9 cellular contexts compared by ENCODE assay signal in the genomic region with DNA sequence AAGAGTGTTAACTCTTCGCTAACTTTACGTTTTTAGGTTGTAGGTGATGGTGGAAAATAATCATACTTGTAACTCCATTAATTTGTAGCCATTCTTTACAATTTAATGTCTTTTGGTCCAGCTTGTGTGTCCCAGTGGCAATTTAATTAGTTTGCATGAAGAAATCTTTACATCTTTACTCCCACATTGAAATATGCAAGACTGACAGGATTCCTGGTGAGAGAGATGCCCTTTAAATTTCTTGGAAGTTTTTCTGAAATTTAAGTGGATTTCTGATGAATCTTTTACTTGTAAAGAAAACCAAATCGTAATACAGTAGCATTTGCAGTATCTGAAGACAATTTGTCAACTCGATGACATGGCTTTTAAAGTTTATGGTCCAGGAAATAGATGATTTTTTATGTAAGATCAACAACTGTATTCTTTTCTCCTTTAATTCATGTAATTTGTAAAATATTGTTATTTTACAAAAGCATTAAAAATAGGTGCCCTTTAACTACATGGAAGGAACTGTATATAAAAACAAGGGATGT. TPM values are rescaled to one million over a fixed set of nuclear protein-coding genes. Genes with fewer than 3 reads are reported as not detected.
DNase-seq lines count a peak whose midpoint lies in the region; ATAC-seq, FAIRE-seq and TF ChIP-seq lines count a peak whose summit lies in the region.
"Had no signal": no experiment of that assay in that cellular context is flagged by ENCODE, and none has a peak within 500 bp of the region (broad histone marks: within the 10 kb centered on the region; RNA-seq: fewer than 3 reads in every experiment).

No MANE protein-coding gene starts in this region.

- 17 to 18% methylated on average over 4 of the region's 4 CpGs for WGBS in pancreas, 2 donors

- dilution Hi-C loops in endothelial cell of umbilical vein (cut with MboI; ENCODE audit: extremely low pct_ligation_motif_present, low sequenced_read_pairs): no loop called here

- BruUV-seq in endothelial cell of umbilical vein (replicated peaks; lab: Mats Ljungman, UMichigan): no TSS peak

- no peak overlapping the region for H2AFZ ChIP-seq in DND-41 (ENCODE audit: low read depth, low read length)
- H2AFZ ChIP-seq in endothelial cell of umbilical vein (ENCODE audit: low read depth, low read length): no peak overlapping the region

- no peaks in the 10 kb centered on the region for H4K20me1 ChIP-seq in DND-41 (ENCODE audit: insufficient read depth, low read length)
- H4K20me1 ChIP-seq in endothelial cell of umbilical vein (replicated peaks; ENCODE audit: control insufficient read depth, extremely low read depth, insufficient read depth, low read length): no peaks in the 10 kb centered on the region

- H3K4me1 ChIP-seq in DND-41 (ENCODE audit: insufficient read depth, low read length) (peaks cover 53% of the 10 kb centered on the region), endothelial cell of umbilical vein (ENCODE audit: control insufficient read depth, extremely low read depth, insufficient read depth, low read length) (peaks cover 20% of the 10 kb centered on the region), pancreas (peaks cover 10 to 22% (median 18%) of the 10 kb centered on the region in 3 donors)

- ATAC-seq in DND-41 (ENCODE audit: insufficient read depth, low read depth): no peak
- no peak for ATAC-seq in pancreas

- peaks cover 13% of the 10 kb centered on the region for H3K79me2 ChIP-seq in DND-41 (ENCODE audit: insufficient read depth, low read length)
- H3K79me2 ChIP-seq in endothelial cell of umbilical vein (ENCODE audit: control insufficient read depth, insufficient read depth, low read length): no peaks in the 10 kb centered on the region

- peak overlapping the region; percentile 93 for H3K4me2 ChIP-seq in DND-41 (ENCODE audit: insufficient read depth, low read length)
- peak overlapping the region; percentile 91 for H3K4me2 ChIP-seq in endothelial cell of umbilical vein (ENCODE audit: insufficient read depth, low read length)

- H3K4me3 ChIP-seq in DND-41 (ENCODE audit: low read depth in 1 of 2, low read length in 2 of 2) (peak overlapping the region in 1 of 2 experiments; percentile 24; a peak in 2 of 4 replicates), endothelial cell of umbilical vein (replicated peaks in 1 of 3; ENCODE audit: insufficient read depth in 1 of 3, low read depth in 1 of 3, low read length in 3 of 3) (peak overlapping the region in 1 of 3 experiments; percentile 79), pancreas (peak overlapping the region in 3 of 4 donors; percentile 48 to 75 (median 72))

- DNase-seq in DND-41 (no peak), endothelial cell of umbilical vein (ENCODE audit: low read depth, low spot score) (peak; percentile 7), pancreas (no peak), NK-92 (lab: John Stamatoyannopoulos, UW; ENCODE audit: unreplicated experiment) (no peak), T-helper 9 cell (no peak)
- no peak for DNase-seq in activated CD8-positive, alpha-beta memory T cell treated with anti-CD3 and anti-CD28 coated beads, Interleukin-2, amount 50 U/mL, for 4 hours
- no peak for DNase-seq in effector CD8-positive, alpha-beta T cell (lab: John Stamatoyannopoulos, UW)
- DNase-seq: stimulated activated CD4-positive, alpha-beta T cell treated with anti-CD3 and anti-CD28 coated beads, Interleukin-4, amount 100 ng/mL, for 4 hours had no signal

- POLR2A ChIA-PET in endothelial cell of umbilical vein (lab: Charles Lee): no interaction called here

- TF ChIP-seq CTCF in DND-41 (IDR thresholded peaks at IDR 0.05; ENCODE audit: borderline replicate concordance, extremely low read depth, low read length, poor library complexity, severe bottlenecking) (no peak), endothelial cell of umbilical vein (IDR thresholded peaks at IDR 0.05; ENCODE audit: extremely low read depth in 1 of 2, insufficient read depth in 1 of 2, low read depth in 1 of 2, low read length in 2 of 2) (no peak), pancreas (IDR thresholded peaks at IDR 0.05) (no peak)

- intact Hi-C loops in endothelial cell of umbilical vein (cut with micrococcal nuclease): loop anchor here (5.0 kb wide), 3 partner anchors 104 to 219 kb away; a partner anchor contains a TSS
- intact Hi-C loops in pancreas (cut with DNase I): no loop called here

- no peak for FAIRE-seq in endothelial cell of umbilical vein (lab: Jason Lieb, UNC)
- FAIRE-seq in pancreas (lab: Jason Lieb, UNC): no peak

- no peaks in the 10 kb centered on the region for H3K9me1 ChIP-seq in endothelial cell of umbilical vein (replicated peaks; ENCODE audit: control insufficient read depth, extremely low read depth, insufficient read depth, low read length)

- H3K9ac ChIP-seq in DND-41 (ENCODE audit: low read depth, low read length) (peak overlapping the region; percentile 11), endothelial cell of umbilical vein (replicated peaks; ENCODE audit: extremely low read depth, insufficient read depth, low read length) (no peak overlapping the region)

- no peaks in the 10 kb centered on the region for H3K36me3 ChIP-seq in DND-41 (ENCODE audit: insufficient read depth, low read length)
- no peaks in the 10 kb centered on the region for H3K36me3 ChIP-seq in endothelial cell of umbilical vein (ENCODE audit: control insufficient read depth in 2 of 2, extremely low read depth in 1 of 2, insufficient read depth in 2 of 2, low read length in 2 of 2)
- no peaks in the 10 kb centered on the region for H3K36me3 ChIP-seq in pancreas

- H3K27ac ChIP-seq in DND-41 (ENCODE audit: low read length) (no peak overlapping the region), endothelial cell of umbilical vein (ENCODE audit: insufficient read depth, low read depth, low read length) (no peak overlapping the region), pancreas (peak overlapping the region in 1 of 4 donors; percentile 94)

- no peak for TF ChIP-seq POLR2A in endothelial cell of umbilical vein (IDR thresholded peaks at IDR 0.05; ENCODE audit: low read depth, low read length)

- CTCF ChIA-PET in endothelial cell of umbilical vein (lab: Charles Lee): interaction anchor here (1.2 to 6.7 kb wide), 11 partner anchors 21 to 721 kb away, joined by 3 to 169 read pairs (median 4); no protein-coding TSS in a partner anchor

- no peaks in the 10 kb centered on the region for H3K27me3 ChIP-seq in DND-41 (ENCODE audit: insufficient read depth, low read length, poor library complexity)
- no peaks in the 10 kb centered on the region for H3K27me3 ChIP-seq in endothelial cell of umbilical vein (ENCODE audit: control insufficient read depth in 2 of 2, insufficient read depth in 2 of 2, low read length in 2 of 2)
- H3K27me3 ChIP-seq in pancreas: no peaks in the 10 kb centered on the region

- no peaks in the 10 kb centered on the region for H3K9me3 ChIP-seq in DND-41 (ENCODE audit: insufficient read depth, low read length, severe bottlenecking)
- H3K9me3 ChIP-seq in endothelial cell of umbilical vein (replicated peaks; ENCODE audit: control insufficient read depth, insufficient read depth, low read length): no peaks in the 10 kb centered on the region
- no peaks in the 10 kb centered on the region for H3K9me3 ChIP-seq in pancreas

TF ChIP-seq in PFSK-1, 5 proteins besides CTCF, POLR2A, EP300 and RAD21:
- TF ChIP-seq SIN3A (IDR thresholded peaks at IDR 0.05; ENCODE audit: borderline replicate concordance, insufficient read depth, low read length) (peak; percentile 59; the same call in 1 of the 2 replicates), FOXP2 (optimal IDR thresholded peaks at IDR 0.05; ENCODE audit: borderline replicate concordance, extremely low read depth, extremely low read length, insufficient read depth) (no peak), POLR2AphosphoS5 (IDR thresholded peaks at IDR 0.05; ENCODE audit: low read depth, low read length) (no peak)
TF ChIP-seq in PFSK-1: peak in this region for 1.

TF ChIP-seq in endothelial cell of umbilical vein, 7 proteins besides CTCF, POLR2A, EP300 and RAD21:
- TF ChIP-seq, protein P1, sequence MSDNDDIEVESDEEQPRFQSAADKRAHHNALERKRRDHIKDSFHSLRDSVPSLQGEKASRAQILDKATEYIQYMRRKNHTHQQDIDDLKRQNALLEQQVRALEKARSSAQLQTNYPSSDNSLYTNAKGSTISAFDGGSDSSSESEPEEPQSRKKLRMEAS (IDR thresholded peaks at IDR 0.05; ENCODE audit: insufficient read depth, insufficient read length): no peak
- TF ChIP-seq JUN (IDR thresholded peaks at IDR 0.05; ENCODE audit: borderline replicate concordance, insufficient read depth, insufficient read length, low read depth) (no peak), FOS (IDR thresholded peaks at IDR 0.05; ENCODE audit: borderline replicate concordance, insufficient read depth, low read length) (no peak), EZH2 (IDR thresholded peaks at IDR 0.05; ENCODE audit: borderline replicate concordance, low read depth, low read length, severe bottlenecking) (no peak), GATA2 (IDR thresholded peaks at IDR 0.05; ENCODE audit: insufficient read depth, insufficient read length, low read depth, low read length) (no peak), MYC (IDR thresholded peaks at IDR 0.05; ENCODE audit: low read depth, low read length) (no peak), POLR2AphosphoS5 (IDR thresholded peaks at IDR 0.05; ENCODE audit: insufficient read depth, low read depth, low read length) (no peak)

RNA-seq across cellular contexts. Expression of a gene that starts 3.0 kb away (rescaled TPM):
- 13.5 TPM for polyA plus RNA-seq in PFSK-1 (2012; ENCODE audit: insufficient read length, low read depth)
- 10.8 and 11.2 TPM in 2 replicates for total RNA-seq in endothelial cell of umbilical vein
- polyA plus RNA-seq in endothelial cell of umbilical vein: 4.0 and 4.4 TPM in 2 replicates
- polyA plus RNA-seq in endothelial cell of umbilical vein (2011; cell fraction: cytosol; rRNA removed): 4.8 and 4.9 TPM in 2 replicates
- 7.3 and 7.5 TPM in 2 replicates for polyA plus RNA-seq in endothelial cell of umbilical vein (2011; cell fraction: nucleus; rRNA removed)
- polyA plus RNA-seq in endothelial cell of umbilical vein (2012): 4.4 and 4.6 TPM in 2 replicates
- 11.4 and 17.8 TPM in 2 replicates for polyA minus RNA-seq in endothelial cell of umbilical vein
- polyA minus RNA-seq in endothelial cell of umbilical vein (2011; cell fraction: cytosol; rRNA and poly(A)+ RNA removed): 12.9 TPM
- 19.1 and 29.4 TPM in 2 replicates for polyA minus RNA-seq in endothelial cell of umbilical vein (2011; cell fraction: nucleus; rRNA and poly(A)+ RNA removed)
- 10 to 100 TPM in 3 of 6 donors, 1 to 10 TPM in 3; 7.5 to 14.7 (median 9.9) TPM for total RNA-seq in pancreas
- polyA plus RNA-seq in pancreas: 1 to 10 TPM; 2.9 to 4.0 TPM
